27 cellular contexts compared by ENCODE assay signal in genomic region chr5:15637345-15637744, GRCh38.
"Had no signal": no experiment of that assay in that cellular context is flagged by ENCODE, and none has a peak within 500 bp of the region (broad histone marks: within the 10 kb centered on the region; RNA-seq: fewer than 3 reads in every experiment).

No MANE protein-coding gene starts in this region.

- H3K4me2 ChIP-seq: neural progenitor cell had no signal

- H3K27me3 ChIP-seq: neural progenitor cell, ovary, sigmoid colon, stomach, thyroid gland, tibial nerve, upper lobe of left lung, vagina had no signal

- H2AFZ ChIP-seq: neural progenitor cell, parathyroid adenoma had no signal

- H3K9me3 ChIP-seq: ovary, psoas muscle, sigmoid colon, stomach, thoracic aorta, thyroid gland, tibial nerve, upper lobe of left lung, vagina had no signal

- H3K36me3 ChIP-seq: neural progenitor cell, ovary, sigmoid colon, stomach, thoracic aorta, thyroid gland, upper lobe of left lung, vagina had no signal

- H3K79me2 ChIP-seq: parathyroid adenoma had no signal

- H3K4me3 ChIP-seq: neural progenitor cell, ovary, psoas muscle, sigmoid colon, stomach, thoracic aorta, thyroid gland, tibial nerve, upper lobe of left lung, vagina had no signal

- H3K9ac ChIP-seq: neural progenitor cell, parathyroid adenoma had no signal

- H3K4me1 ChIP-seq: neural progenitor cell, parathyroid adenoma, psoas muscle, thyroid gland, upper lobe of left lung, vagina had no signal

- H3K27ac ChIP-seq: neural progenitor cell, ovary, parathyroid adenoma, psoas muscle, sigmoid colon, stomach, thoracic aorta, thyroid gland, tibial nerve, upper lobe of left lung, vagina had no signal

- FAIRE-seq: small intestine, urothelium cell line had no signal

- ATAC-seq: naive thymus-derived CD8-positive, alpha-beta T cell; natural killer cell treated with Interleukin-12 subunit alpha and Interleukin-12 subunit beta and Interleukin-15 and Interleukin-18, amount 100 ng/mL, for 72 hours; psoas muscle; right cardiac atrium; stimulated activated effector memory CD8-positive, alpha-beta T cell treated with anti-CD3 and anti-CD28 coated beads, Interleukin-12 subunit alpha, Interleukin-12 subunit beta, amount 100 ng/mL, for 72 hours; stimulated activated naive B cell treated with anti-CD40 and anti-IgM and Interleukin-4, amounts not matched to agents 10 μg/mL and 1 μg/mL and 100 μg/mL, for 72 hours had no signal

- DNase-seq: naive thymus-derived CD8-positive, alpha-beta T cell; nephron progenitor cell; occipital lobe; ovary; posterior cingulate gyrus; psoas muscle; right cardiac atrium; sigmoid colon; small intestine; stimulated activated CD4-positive, alpha-beta T cell treated with anti-CD3 and anti-CD28 coated beads, Interleukin-15, amount 100 ng/mL, for 24 hours; stimulated activated CD4-positive, alpha-beta T cell treated with anti-CD3 and anti-CD28 coated beads, Interleukin-2, amount 100 ng/mL, for 24 hours; stimulated activated CD4-positive, alpha-beta T cell treated with anti-CD3 and anti-CD28 coated beads, Interleukin-2, amount 100 ng/mL, for 48 hours; stimulated activated CD4-positive, alpha-beta T cell treated with anti-CD3 and anti-CD28 coated beads, Interleukin-4, amount 100 ng/mL, for 24 hours; stimulated activated naive B cell treated with anti-CD40 and anti-IgM and Interleukin-4, amounts not matched to agents 10 μg/mL and 1 μg/mL and 100 μg/mL, for 72 hours; stimulated activated naive CD4-positive, alpha-beta T cell treated with Interleukin-2 at 50 U/mL for 16 hours; stomach; thyroid gland; trophoblast cell; upper lobe of left lung had no signal
